8 cellular contexts compared by ENCODE assay signal in genomic region chr19:18193388-18194207, GRCh38. TPM values are rescaled to one million over a fixed set of nuclear protein-coding genes. Genes with fewer than 3 reads are reported as not detected.
DNase-seq lines count a peak whose midpoint lies in the region; ATAC-seq and TF ChIP-seq lines count a peak whose summit lies in the region.

No MANE protein-coding gene starts in this region.

- peak overlapping the region; percentile 76 for H3K27ac ChIP-seq in naive thymus-derived CD4-positive, alpha-beta T cell (ENCODE audit: low read depth, low read length)

- H3K27me3 ChIP-seq in naive thymus-derived CD4-positive, alpha-beta T cell (ENCODE audit: control insufficient read depth in 2 of 2, insufficient read depth in 2 of 2, low read length in 2 of 2), result no peaks in the 10 kb centered on the region

- POLR2A ChIA-PET in naive thymus-derived CD4-positive, alpha-beta T cell (lab: Charles Lee), result interaction anchor here (0.5 to 3.8 kb wide), 14 partner anchors 10 to 207 kb away, joined by 3 to 50 read pairs (median 3); partner anchors contain the start of genes IFI30, JUND and RAB3A
- POLR2A ChIA-PET in GM10248 (lab: Yijun Ruan, JAX), result interaction anchor here (0.7 to 3.3 kb wide), 7 partner anchors 10 to 111 kb away, joined by 3 to 26 read pairs (median 4); partner anchors contain the start of genes JUND and RAB3A

- peaks cover 0 to 25% (median 11%) of the 10 kb centered on the region in 3 experiments for H3K36me3 ChIP-seq in naive thymus-derived CD4-positive, alpha-beta T cell (ENCODE audit: control insufficient read depth in 2 of 3, insufficient read depth in 3 of 3, low read length in 3 of 3)

- H3K36me3 Mint-ChIP-seq in dendritic cell treated with granulocyte-macrophage colony-stimulating factor and Interleukin-4, amounts not matched to agents 40 ng/mL and 50 ng/mL, for 4 days (ENCODE audit: low read depth), result peaks cover 49% of the 10 kb centered on the region
- H3K36me3 Mint-ChIP-seq in naive thymus-derived CD4-positive, alpha-beta T cell, result peaks cover 0 to 12% (median 7%) of the 10 kb centered on the region in 5 donors

- no peak for TF ChIP-seq CTCF in GM10248 (IDR thresholded peaks at IDR 0.05; ENCODE audit: control extremely low read depth, extremely low read depth, low read depth, missing control alignments)

- peaks cover 9 to 12% of the 10 kb centered on the region in 2 donors for H3K4me1 ChIP-seq in naive thymus-derived CD4-positive, alpha-beta T cell (ENCODE audit: control insufficient read depth in 2 of 2, insufficient read depth in 2 of 2, low read length in 2 of 2)

- H3K4me3 Mint-ChIP-seq in dendritic cell treated with granulocyte-macrophage colony-stimulating factor and Interleukin-4, amounts not matched to agents 40 ng/mL and 50 ng/mL, for 4 days, result peak overlapping the region; percentile 86
- H3K4me3 Mint-ChIP-seq in naive thymus-derived CD4-positive, alpha-beta T cell, result peak overlapping the region; percentile 88 to 99 (median 92)

- H3K27ac Mint-ChIP-seq in dendritic cell treated with granulocyte-macrophage colony-stimulating factor and Interleukin-4, amounts not matched to agents 40 ng/mL and 50 ng/mL, for 4 days, result peak overlapping the region; percentile 92
- H3K27ac Mint-ChIP-seq in naive thymus-derived CD4-positive, alpha-beta T cell, result peak overlapping the region; percentile 80 to 99 (median 93)

- H3K9me3 ChIP-seq in naive thymus-derived CD4-positive, alpha-beta T cell (ENCODE audit: control insufficient read depth in 2 of 3, low read length in 3 of 3), result no peaks in the 10 kb centered on the region

- no peaks in the 10 kb centered on the region for H3K27me3 Mint-ChIP-seq in dendritic cell treated with granulocyte-macrophage colony-stimulating factor and Interleukin-4, amounts not matched to agents 40 ng/mL and 50 ng/mL, for 4 days
- peaks cover 0 to 4% (median 0%) of the 10 kb centered on the region in 5 donors for H3K27me3 Mint-ChIP-seq in naive thymus-derived CD4-positive, alpha-beta T cell

- H3K9me3 Mint-ChIP-seq in dendritic cell treated with granulocyte-macrophage colony-stimulating factor and Interleukin-4, amounts not matched to agents 40 ng/mL and 50 ng/mL, for 4 days, result no peaks in the 10 kb centered on the region
- H3K9me3 Mint-ChIP-seq in naive thymus-derived CD4-positive, alpha-beta T cell, result peaks cover 0 to 4% (median 0%) of the 10 kb centered on the region in 11 donors

- intact Hi-C loops in dendritic cell treated with granulocyte-macrophage colony-stimulating factor and Interleukin-4, amounts not matched to agents 40 ng/mL and 50 ng/mL, for 4 days (cut with micrococcal nuclease), result loop anchor here (2.0 kb wide), 1 partner anchor 21 kb away; the partner anchor contains the start of gene IFI30
- intact Hi-C loops in naive thymus-derived CD4-positive, alpha-beta T cell (cut with micrococcal nuclease), result loop anchor here (1.0 to 2.0 kb wide), 5 partner anchors 31 to 364 kb away; partner anchors contain the start of genes KXD1 (in 1 of the 2), LSM4 (in 1 of the 2) and PIK3R2 (in 1 of the 2)

- H3K4me3 ChIP-seq in naive thymus-derived CD4-positive, alpha-beta T cell (ENCODE audit: low read length), result peak overlapping the region; percentile 78

- H3K4me1 Mint-ChIP-seq in dendritic cell treated with granulocyte-macrophage colony-stimulating factor and Interleukin-4, amounts not matched to agents 40 ng/mL and 50 ng/mL, for 4 days (ENCODE audit: low read depth), result peaks cover 17% of the 10 kb centered on the region
- H3K4me1 Mint-ChIP-seq in naive thymus-derived CD4-positive, alpha-beta T cell, result peaks cover 11 to 29% (median 26%) of the 10 kb centered on the region in 7 donors

- CTCF ChIA-PET in naive thymus-derived CD4-positive, alpha-beta T cell (lab: Charles Lee), result interaction anchor here (0.6 to 3.9 kb wide), 3 partner anchors 30 to 339 kb away, joined by 3 to 38 read pairs (median 3); no protein-coding TSS in a partner anchor
- CTCF ChIA-PET in GM10248 (lab: Yijun Ruan, JAX), result interaction anchor here (0.6 to 3.2 kb wide), 15 partner anchors 10 to 122 kb away, joined by 3 to 36 read pairs (median 5); partner anchors contain the start of gene RAB3A

- ATAC-seq in GM21576 (IDR thresholded peaks at IDR 0.05; ENCODE audit: unreplicated experiment) (peak; percentile 1), GM18870 (IDR thresholded peaks at IDR 0.05; ENCODE audit: unreplicated experiment) (no peak)
- ATAC-seq in naive thymus-derived CD4-positive, alpha-beta T cell, result no peak

- DNase-seq in NAMALWA (ENCODE audit: low spot score), result peak; percentile 43
- DNase-seq in naive thymus-derived CD4-positive, alpha-beta T cell, result no peak
- DNase-seq in stimulated activated CD4-positive, alpha-beta T cell treated with anti-CD3 and anti-CD28 coated beads, Interleukin-2, amount 100 ng/mL, for 24 hours, result no peak
- DNase-seq in CD1c-positive myeloid dendritic cell (ENCODE audit: extremely low spot score), result no peak
- no peak for DNase-seq in GM10248 (ENCODE audit: extremely low spot score)

RNA-seq across cellular contexts. Expression of gene MPV17L2, which starts 0.6 kb away (rescaled TPM):
- total RNA-seq in naive thymus-derived CD4-positive, alpha-beta T cell, result 1 to 10 TPM; 4.8 to 9.4 (median 6.7) TPM
- 10 to 100 TPM in 1 of 2 donors, 1 to 10 TPM in 1; 7.0 to 15.5 TPM for polyA plus RNA-seq in naive thymus-derived CD4-positive, alpha-beta T cell

RNA-seq across cellular contexts. Expression of gene RAB3A, which starts 10.2 kb away (rescaled TPM):
- 10 to 100 TPM in 2 of 5 experiments, 1 to 10 TPM in 3; 5.7 to 16.7 (median 8.8) TPM for total RNA-seq in naive thymus-derived CD4-positive, alpha-beta T cell
- polyA plus RNA-seq in naive thymus-derived CD4-positive, alpha-beta T cell, result 1 to 10 TPM; 1.9 to 3.3 TPM

RNA-seq across cellular contexts. Expression of gene IFI30, which starts 20.0 kb away (rescaled TPM):
- total RNA-seq in naive thymus-derived CD4-positive, alpha-beta T cell, result 100 to 1,000 TPM in 2 of 5 experiments, 10 to 100 TPM in 3; 51.3 to 514 (median 59.5) TPM
- 1 to 10 TPM; 6.7 to 7.6 TPM for polyA plus RNA-seq in naive thymus-derived CD4-positive, alpha-beta T cell

RNA-seq across cellular contexts. Expression of gene PDE4C, which starts 32.6 kb away (rescaled TPM):
- total RNA-seq in naive thymus-derived CD4-positive, alpha-beta T cell, result not detected
- not detected for polyA plus RNA-seq in naive thymus-derived CD4-positive, alpha-beta T cell

RNA-seq across cellular contexts. Expression of gene PIK3R2, which starts 40.6 kb away (rescaled TPM):
- 10 to 100 TPM; 12.3 to 24.6 (median 16.4) TPM for total RNA-seq in naive thymus-derived CD4-positive, alpha-beta T cell
- 1 to 10 TPM; 2.2 to 5.1 TPM for polyA plus RNA-seq in naive thymus-derived CD4-positive, alpha-beta T cell
